In genomic region chr18:328928-329327, GRCh38 we compare ENCODE assay signal across 25 cellular contexts.
"Had no signal": no experiment of that assay in that cellular context is flagged by ENCODE, and none has a peak within 500 bp of the region (broad histone marks: within the 10 kb centered on the region; RNA-seq: fewer than 3 reads in every experiment).

No MANE protein-coding gene starts in this region.

- H3K9me3 ChIP-seq: colonic mucosa, esophagus squamous epithelium, gastrocnemius medialis, heart right ventricle, left lung, lower lobe of right lung had no signal

- H3K27ac ChIP-seq: colonic mucosa, epithelial cell of prostate, esophagus squamous epithelium, gastrocnemius medialis, heart right ventricle, left lung, lower lobe of right lung had no signal

- FAIRE-seq: endometrium, islet of Langerhans, keratinocyte had no signal

- H3K9me3 Mint-ChIP-seq: dendritic cell treated with granulocyte-macrophage colony-stimulating factor and Interleukin-4, amounts not matched to agents 40 ng/mL and 50 ng/mL, for 4 days; effector memory CD8-positive, alpha-beta T cell; endodermal cell had no signal

- H3K4me3 Mint-ChIP-seq: dendritic cell treated with granulocyte-macrophage colony-stimulating factor and Interleukin-4, amounts not matched to agents 40 ng/mL and 50 ng/mL, for 4 days; effector memory CD8-positive, alpha-beta T cell; endodermal cell had no signal

- H3K27me3 ChIP-seq: colonic mucosa, gastrocnemius medialis, heart right ventricle, left lung had no signal

- H3K4me3 ChIP-seq: colonic mucosa, esophagus squamous epithelium, gastrocnemius medialis, heart right ventricle, left lung, lower lobe of right lung had no signal

- ATAC-seq: effector memory CD8-positive, alpha-beta T cell; esophagus mucosa; gastrocnemius medialis; heart right ventricle; left cardiac atrium; left lung; left ventricle myocardium superior; lower lobe of right lung had no signal

- H3K27ac Mint-ChIP-seq: dendritic cell treated with granulocyte-macrophage colony-stimulating factor and Interleukin-4, amounts not matched to agents 40 ng/mL and 50 ng/mL, for 4 days; effector memory CD8-positive, alpha-beta T cell; endodermal cell had no signal

- H3K4me1 ChIP-seq: colonic mucosa had no signal

- H3K36me3 ChIP-seq: colonic mucosa, esophagus squamous epithelium, gastrocnemius medialis, left lung had no signal

- DNase-seq: colonic mucosa; cortex of kidney; effector CD8-positive, alpha-beta T cell; effector memory CD8-positive, alpha-beta T cell; endodermal cell; erythroblast; esophagus squamous epithelium; foreskin fibroblast; foreskin melanocyte; gastrocnemius medialis; glutamatergic neuron; heart right ventricle; hippocampal formation; left cardiac atrium; left lung; left ventricle myocardium superior; lower lobe of right lung; mesenchymal stem cell; midbrain had no signal
